8 cellular contexts compared by ENCODE assay signal in genomic region chr1:100233566-100233965, GRCh38. TPM values are rescaled to one million over a fixed set of nuclear protein-coding genes. Genes with fewer than 3 reads are reported as not detected.
DNase-seq lines count a peak whose midpoint lies in the region; ATAC-seq and TF ChIP-seq lines count a peak whose summit lies in the region.
"Not testable (repeated sequence)": the region's sequence is repeated elsewhere in the genome, so short reads cannot be mapped to it uniquely, and the experiment has no call there.
"Had no signal": no experiment of that assay in that cellular context is flagged by ENCODE, and none has a peak within 500 bp of the region (broad histone marks: within the 10 kb centered on the region; RNA-seq: fewer than 3 reads in every experiment).

No MANE protein-coding gene starts in this region.

- DNase-seq in GM23338 (ENCODE audit: low spot score), result peak; percentile 24
- DNase-seq in activated CD8-positive, alpha-beta T cell treated with anti-CD3 and anti-CD28 coated beads for 36 hours; endodermal cell; epithelial cell of prostate (ENCODE audit: low read depth, low spot score); type B pancreatic cell (ENCODE audit: extremely low spot score, unreplicated experiment): not testable (repeated sequence)
- peak; percentile 55 to 76 for DNase-seq in foreskin keratinocyte
- peak; percentile 9 for DNase-seq in mesendoderm

- H3K27me3 Mint-ChIP-seq in GM23338 (ENCODE audit: insufficient read depth, low read depth, poor library complexity); activated CD8-positive, alpha-beta T cell treated with anti-CD3 and anti-CD28 coated beads for 36 hours; endodermal cell (ENCODE audit: insufficient read depth); type B pancreatic cell: not testable (repeated sequence)

- H3K4me3 Mint-ChIP-seq in GM23338; activated CD8-positive, alpha-beta T cell treated with anti-CD3 and anti-CD28 coated beads for 36 hours; endodermal cell; type B pancreatic cell: not testable (repeated sequence)

- WGBS in endodermal cell (ENCODE audit: insufficient coverage in 1 of 2, insufficient read length in 1 of 2), 2 experiments, result 95 to 100% methylated on average over 3 to 4 of the region's 4 CpGs
- WGBS in mesendoderm (ENCODE audit: extremely low coverage, insufficient coverage, low lambda C conversion rate), result no CpG with 5 or more reads among the region's 4 CpGs

- H2BK15ac ChIP-seq in mesendoderm (replicated peaks; ENCODE audit: low read depth), result not testable (repeated sequence)

- not testable (repeated sequence) for H3K4me1 ChIP-seq in GM23338 (ENCODE audit: insufficient read depth); endodermal cell (ENCODE audit: control insufficient read depth, insufficient read depth, low read length); mesendoderm (ENCODE audit: control insufficient read depth, low read depth, low read length)
- peaks cover 19% of the 10 kb centered on the region for H3K4me1 ChIP-seq in foreskin keratinocyte

- not testable (repeated sequence) for H4K20me1 ChIP-seq in GM23338 (replicated peaks; ENCODE audit: insufficient read depth)

- not testable (repeated sequence) for H4K5ac ChIP-seq in mesendoderm (ENCODE audit: low read length)

- H3K9me3 Mint-ChIP-seq in GM23338; activated CD8-positive, alpha-beta T cell treated with anti-CD3 and anti-CD28 coated beads for 36 hours; endodermal cell; type B pancreatic cell: not testable (repeated sequence)

- not testable (repeated sequence) for H2BK5ac ChIP-seq in mesendoderm (ENCODE audit: low read length)

- CTCF ChIA-PET in activated CD8-positive, alpha-beta T cell treated with anti-CD3 and anti-CD28 coated beads for 36 hours (lab: Charles Lee), result not testable (repeated sequence)

- ATAC-seq in GM23338; activated CD8-positive, alpha-beta T cell treated with anti-CD3 and anti-CD28 coated beads for 36 hours; foreskin keratinocyte: not testable (repeated sequence)

- not testable (repeated sequence) for TF ChIP-seq CTCF in GM23338 (conservative IDR thresholded peaks at IDR 0.05; ENCODE audit: low read depth in 2 of 2); activated CD8-positive, alpha-beta T cell treated with anti-CD3 and anti-CD28 coated beads for 36 hours (IDR thresholded peaks at IDR 0.05); endodermal cell (conservative IDR thresholded peaks at IDR 0.05); foreskin keratinocyte (conservative IDR thresholded peaks at IDR 0.05); type B pancreatic cell (conservative IDR thresholded peaks at IDR 0.05)

- not testable (repeated sequence) for H3K79me1 ChIP-seq in mesendoderm (ENCODE audit: low read length)

- H3K79me2 ChIP-seq in GM23338 (replicated peaks; ENCODE audit: insufficient read depth); mesendoderm (ENCODE audit: control insufficient read depth, insufficient read depth, low read length): not testable (repeated sequence)

- H2AFZ ChIP-seq in GM23338, result not testable (repeated sequence)

- peak overlapping the region; percentile 63; the same call in 1 of the 2 replicates for H3K27ac Mint-ChIP-seq in GM23338
- peak overlapping the region; percentile 9 for H3K27ac Mint-ChIP-seq in activated CD8-positive, alpha-beta T cell treated with anti-CD3 and anti-CD28 coated beads for 36 hours
- peak overlapping the region; percentile 21 for H3K27ac Mint-ChIP-seq in endodermal cell
- H3K27ac Mint-ChIP-seq in type B pancreatic cell, result peak overlapping the region; percentile 4

- POLR2A ChIA-PET in activated CD8-positive, alpha-beta T cell treated with anti-CD3 and anti-CD28 coated beads for 36 hours (lab: Charles Lee), result not testable (repeated sequence)

- not testable (repeated sequence) for H4K8ac ChIP-seq in mesendoderm (ENCODE audit: low read depth, low read length)

- H3K36me3 ChIP-seq in GM23338 (ENCODE audit: insufficient read depth) (peaks cover 17% of the 10 kb centered on the region), endodermal cell (ENCODE audit: control insufficient read depth, insufficient read depth, low read length) (peaks cover 69% of the 10 kb centered on the region)
- not testable (repeated sequence) for H3K36me3 ChIP-seq in mesendoderm (ENCODE audit: control insufficient read depth, insufficient read depth, low read length)

- H3K4me3 ChIP-seq in GM23338; endodermal cell (ENCODE audit: low read length); mesendoderm (ENCODE audit: low read length): not testable (repeated sequence)

- intact Hi-C loops in activated CD8-positive, alpha-beta T cell treated with anti-CD3 and anti-CD28 coated beads for 36 hours (cut with micrococcal nuclease), result not testable (repeated sequence)

- H3K9me3 ChIP-seq in endodermal cell (ENCODE audit: control insufficient read depth, low read length), result not testable (repeated sequence)

- H2BK120ac ChIP-seq in mesendoderm (ENCODE audit: low read depth, low read length), result not testable (repeated sequence)

- not testable (repeated sequence) for H3K9ac ChIP-seq in endodermal cell (ENCODE audit: extremely low read depth, low read length, poor library complexity, severe bottlenecking); mesendoderm (ENCODE audit: low read length)

- H3K36me3 Mint-ChIP-seq in GM23338 (ENCODE audit: low read depth) (peaks cover 57% of the 10 kb centered on the region), endodermal cell (ENCODE audit: low read depth) (peaks cover 70% of the 10 kb centered on the region), type B pancreatic cell (peaks cover 31% of the 10 kb centered on the region)
- peaks cover 20% of the 10 kb centered on the region for H3K36me3 Mint-ChIP-seq in activated CD8-positive, alpha-beta T cell treated with anti-CD3 and anti-CD28 coated beads for 36 hours (ENCODE audit: low read depth)

- not testable (repeated sequence) for H3F3A ChIP-seq in GM23338 (replicated peaks; ENCODE audit: low read depth)

- not testable (repeated sequence) for H3K18ac ChIP-seq in mesendoderm (ENCODE audit: low read length)

- not testable (repeated sequence) for H3K9me2 ChIP-seq in GM23338 (ENCODE audit: insufficient read depth)

- not testable (repeated sequence) for H3K27me3 ChIP-seq in GM23338 (ENCODE audit: insufficient read depth); endodermal cell (ENCODE audit: control insufficient read depth, insufficient read depth, low read length, poor library complexity, severe bottlenecking); foreskin keratinocyte; mesendoderm (ENCODE audit: insufficient read depth, low read length, poor library complexity)

- not testable (repeated sequence) for H3K4me1 Mint-ChIP-seq in GM23338; endodermal cell; type B pancreatic cell (ENCODE audit: unreplicated experiment)
- peaks cover 13% of the 10 kb centered on the region for H3K4me1 Mint-ChIP-seq in activated CD8-positive, alpha-beta T cell treated with anti-CD3 and anti-CD28 coated beads for 36 hours (ENCODE audit: low read depth)

- H3K56ac ChIP-seq in mesendoderm (ENCODE audit: low read length), result not testable (repeated sequence)

- H3K4ac ChIP-seq in mesendoderm (ENCODE audit: low read depth, low read length), result not testable (repeated sequence)

- not testable (repeated sequence) for H3K4me2 ChIP-seq in GM23338; mesendoderm (ENCODE audit: low read length)

- H2AK5ac ChIP-seq in mesendoderm (ENCODE audit: low read length), result not testable (repeated sequence)

- H3K27ac ChIP-seq in GM23338 (ENCODE audit: low read depth), result 0 out of 2 replicates have a peak overlapping the region, but pooled peaks have one; percentile 5
- not testable (repeated sequence) for H3K27ac ChIP-seq in endodermal cell (ENCODE audit: low read depth, low read length); foreskin keratinocyte; mesendoderm (ENCODE audit: low read depth, low read length)
- H3K27ac ChIP-seq in epithelial cell of prostate, result peak overlapping the region; percentile 84

- H3K23ac ChIP-seq in mesendoderm (ENCODE audit: low read length), result not testable (repeated sequence)

RNA-seq across cellular contexts. Expression of gene DBT, which starts 16.1 kb away (rescaled TPM):
- 13.6 and 14.7 TPM in 2 replicates for total RNA-seq in GM23338 (2014; rRNA removed; shearing (Covaris generic))
- polyA plus RNA-seq in GM23338 (2016; fragmentation: Nextera tagmentation; extraction: Ambion mirVana) (6.8 and 8.1 TPM in 2 replicates), foreskin keratinocyte (1.8 and 2.2 TPM in 2 replicates)
- total RNA-seq in activated CD8-positive, alpha-beta T cell treated with anti-CD3 and anti-CD28 coated beads for 36 hours, result 10 to 100 TPM; 11.8 to 12.6 TPM
- total RNA-seq in endodermal cell (10 to 100 TPM; 23.0 to 24.6 TPM), foreskin keratinocyte (9.6 and 10.5 TPM in 2 replicates), type B pancreatic cell (ENCODE audit: low replicate concordance) (21.4 and 22.6 TPM in 2 replicates)
- polyA plus RNA-seq in endodermal cell (2013, experiment 1 of 2), result 8.0 TPM
- 7.9 TPM for polyA plus RNA-seq in endodermal cell (2013, experiment 2 of 2)
- polyA plus RNA-seq in mesendoderm (2013, experiment 1 of 2), result 6.3 TPM
- polyA plus RNA-seq in mesendoderm (2013, experiment 2 of 2), result 6.0 TPM

RNA-seq across cellular contexts. Expression of gene RTCA, which starts 32.5 kb away (rescaled TPM):
- 27.5 and 36.6 TPM in 2 replicates for total RNA-seq in GM23338 (2014; rRNA removed; shearing (Covaris generic))
- polyA plus RNA-seq in GM23338 (2016; fragmentation: Nextera tagmentation; extraction: Ambion mirVana) (34.9 and 36.6 TPM in 2 replicates), foreskin keratinocyte (32.8 and 33.9 TPM in 2 replicates)
- total RNA-seq in activated CD8-positive, alpha-beta T cell treated with anti-CD3 and anti-CD28 coated beads for 36 hours, result 10 to 100 TPM; 44.7 to 46.0 TPM
- total RNA-seq in endodermal cell (10 to 100 TPM; 46.0 to 49.8 TPM), foreskin keratinocyte (36.3 and 40.7 TPM in 2 replicates), type B pancreatic cell (ENCODE audit: low replicate concordance) (35.1 and 40.4 TPM in 2 replicates)
- 33.8 TPM for polyA plus RNA-seq in endodermal cell (2013, experiment 1 of 2)
- 29.8 TPM for polyA plus RNA-seq in endodermal cell (2013, experiment 2 of 2)
- 39.0 TPM for polyA plus RNA-seq in mesendoderm (2013, experiment 1 of 2)
- 38.3 TPM for polyA plus RNA-seq in mesendoderm (2013, experiment 2 of 2)

RNA-seq across cellular contexts. Expression of gene LRRC39, which starts 55.5 kb away (rescaled TPM):
- 0.87 TPM in 1 of 2 replicates, not detected in the other for total RNA-seq in GM23338 (2014; rRNA removed; shearing (Covaris generic))
- 0.35 and 0.48 TPM in 2 replicates for polyA plus RNA-seq in GM23338 (2016; fragmentation: Nextera tagmentation; extraction: Ambion mirVana)
- total RNA-seq in activated CD8-positive, alpha-beta T cell treated with anti-CD3 and anti-CD28 coated beads for 36 hours, result under 1 TPM; 0.34 to 0.92 TPM
- total RNA-seq in endodermal cell, result under 1 TPM; 0.24 to 0.84 TPM
- 1.2 TPM for polyA plus RNA-seq in endodermal cell (2013, experiment 1 of 2)
- polyA plus RNA-seq in endodermal cell (2013, experiment 2 of 2), result 1.2 TPM
- 0.11 TPM in 1 of 2 replicates, not detected in the other for total RNA-seq in foreskin keratinocyte
- 0.08 and 0.09 TPM in 2 replicates for polyA plus RNA-seq in foreskin keratinocyte
- 0.17 TPM for polyA plus RNA-seq in mesendoderm (2013, experiment 1 of 2)
- polyA plus RNA-seq in mesendoderm (2013, experiment 2 of 2), result 0.11 TPM
- total RNA-seq in type B pancreatic cell (ENCODE audit: low replicate concordance), result 0.40 and 0.63 TPM in 2 replicates
- polyA plus RNA-seq: CD8-positive, alpha-beta memory T cell had no signal

Comparison
In these comparisons a context has a peak if more than half of its experiments do, and no peak if none do; other contexts are left out.
1. H3K27ac Mint-ChIP-seq: peak in every context shown above with its lines; median percentile 63 in GM23338; 21 in endodermal cell; 9 in activated CD8-positive, alpha-beta T cell treated with anti-CD3 and anti-CD28 coated beads for 36 hours; 4 in type B pancreatic cell.